ENCODE assay signal across 14 cellular contexts in genomic region chr17:82316651-82317393, GRCh38. TPM values are rescaled to one million over a fixed set of nuclear protein-coding genes. Genes with fewer than 3 reads are reported as not detected.
DNase-seq lines count a peak whose midpoint lies in the region; ATAC-seq lines count a peak whose summit lies in the region.
"Had no signal": no experiment of that assay in that cellular context is flagged by ENCODE, and none has a peak within 500 bp of the region (broad histone marks: within the 10 kb centered on the region; RNA-seq: fewer than 3 reads in every experiment).

No MANE protein-coding gene starts in this region.

- peak; percentile 47 for ATAC-seq in activated CD8-positive, alpha-beta memory T cell treated with anti-CD3 and anti-CD28 coated beads, Interleukin-2, amount 10 ng/mL, durations not matched to agents 7 days and 5 days
- peak; percentile 12 for ATAC-seq in T-helper 17 cell
- ATAC-seq in effector memory CD8-positive, alpha-beta T cell (replicated peaks): peak; percentile 18
- ATAC-seq in GM21367 (IDR thresholded peaks at IDR 0.05; ENCODE audit: unreplicated experiment): no peak

- no peak for DNase-seq in activated CD8-positive, alpha-beta memory T cell treated with anti-CD3 and anti-CD28 coated beads, Interleukin-2, amount 10 ng/mL, durations not matched to agents 7 days and 5 days
- DNase-seq in activated CD8-positive, alpha-beta memory T cell treated with anti-CD3 and anti-CD28 coated beads, Interleukin-2, amount 50 U/mL, for 4 hours: no peak
- DNase-seq in T-helper 17 cell: no peak
- DNase-seq in effector memory CD8-positive, alpha-beta T cell: no peak
- DNase-seq in D341Med (ENCODE audit: low spot score): no peak
- DNase-seq in NCI-H2227 treated with DMSO at 0.1 percent for 48 hours (lab: John Stamatoyannopoulos, UW): no peak
- DNase-seq: head of caudate nucleus, kidney glomerular epithelial cell, NCI-H2171 treated with DMSO at 0.1 percent for 48 hours, testis had no signal

- H3K4me3 Mint-ChIP-seq in activated CD8-positive, alpha-beta memory T cell treated with anti-CD3 and anti-CD28 coated beads, Interleukin-2, amount 10 ng/mL, durations not matched to agents 7 days and 5 days: peak overlapping the region; percentile 93
- peak overlapping the region; percentile 94 for H3K4me3 Mint-ChIP-seq in T-helper 17 cell
- H3K4me3 Mint-ChIP-seq in effector memory CD8-positive, alpha-beta T cell: peak overlapping the region in 1 of 2 donors; percentile 91
- H3K4me3 Mint-ChIP-seq in stimulated activated naive CD8-positive, alpha-beta T cell treated with anti-CD3 and anti-CD28 coated beads, Interleukin-15, Interleukin-2, amounts not matched to agents 100 ng/mL and 50 ng/mL, for 24 hours: no peak overlapping the region

- H3K9me3 Mint-ChIP-seq in activated CD8-positive, alpha-beta memory T cell treated with anti-CD3 and anti-CD28 coated beads, Interleukin-2, amount 10 ng/mL, durations not matched to agents 7 days and 5 days (ENCODE audit: low read depth): no peaks in the 10 kb centered on the region
- H3K9me3 Mint-ChIP-seq in effector memory CD8-positive, alpha-beta T cell: no peaks in the 10 kb centered on the region
- no peaks in the 10 kb centered on the region for H3K9me3 Mint-ChIP-seq in stimulated activated naive CD8-positive, alpha-beta T cell treated with anti-CD3 and anti-CD28 coated beads, Interleukin-15, Interleukin-2, amounts not matched to agents 100 ng/mL and 50 ng/mL, for 24 hours

- CTCF ChIA-PET in activated CD8-positive, alpha-beta memory T cell treated with anti-CD3 and anti-CD28 coated beads, Interleukin-2, amount 10 ng/mL, durations not matched to agents 7 days and 5 days (lab: Charles Lee): interaction anchor here (0.6 to 8.5 kb wide), 15 partner anchors 10 to 279 kb away, joined by 3 to 206 read pairs (median 6); partner anchors contain the start of genes DCXR and SECTM1

- peaks cover 15% of the 10 kb centered on the region for H3K36me3 Mint-ChIP-seq in activated CD8-positive, alpha-beta memory T cell treated with anti-CD3 and anti-CD28 coated beads, Interleukin-2, amount 10 ng/mL, durations not matched to agents 7 days and 5 days
- H3K36me3 Mint-ChIP-seq in T-helper 17 cell (ENCODE audit: low read depth): no peaks in the 10 kb centered on the region
- H3K36me3 Mint-ChIP-seq in effector memory CD8-positive, alpha-beta T cell (ENCODE audit: insufficient read depth): peaks cover 32% of the 10 kb centered on the region
- peaks cover 23% of the 10 kb centered on the region for H3K36me3 Mint-ChIP-seq in stimulated activated naive CD8-positive, alpha-beta T cell treated with anti-CD3 and anti-CD28 coated beads, Interleukin-15, Interleukin-2, amounts not matched to agents 100 ng/mL and 50 ng/mL, for 24 hours (ENCODE audit: low read depth)

- H3K27ac Mint-ChIP-seq in activated CD8-positive, alpha-beta memory T cell treated with anti-CD3 and anti-CD28 coated beads, Interleukin-2, amount 10 ng/mL, durations not matched to agents 7 days and 5 days: peak overlapping the region; percentile 75
- H3K27ac Mint-ChIP-seq in T-helper 17 cell: peak overlapping the region; percentile 84
- H3K27ac Mint-ChIP-seq in effector memory CD8-positive, alpha-beta T cell: no peak overlapping the region
- H3K27ac Mint-ChIP-seq in stimulated activated naive CD8-positive, alpha-beta T cell treated with anti-CD3 and anti-CD28 coated beads, Interleukin-15, Interleukin-2, amounts not matched to agents 100 ng/mL and 50 ng/mL, for 24 hours: peak overlapping the region; percentile 99

- H3K9me3 ChIP-seq in T-helper 17 cell (ENCODE audit: control insufficient read depth, low read length, poor library complexity, severe bottlenecking): no peaks in the 10 kb centered on the region
- H3K9me3 ChIP-seq: testis had no signal

- H3K4me1 Mint-ChIP-seq in activated CD8-positive, alpha-beta memory T cell treated with anti-CD3 and anti-CD28 coated beads, Interleukin-2, amount 10 ng/mL, durations not matched to agents 7 days and 5 days: peaks cover 19% of the 10 kb centered on the region
- H3K4me1 Mint-ChIP-seq in T-helper 17 cell: peaks cover 22% of the 10 kb centered on the region
- H3K4me1 Mint-ChIP-seq in effector memory CD8-positive, alpha-beta T cell (ENCODE audit: low read depth in 2 of 2): peaks cover 15 to 21% of the 10 kb centered on the region in 2 donors
- peaks cover 33% of the 10 kb centered on the region for H3K4me1 Mint-ChIP-seq in stimulated activated naive CD8-positive, alpha-beta T cell treated with anti-CD3 and anti-CD28 coated beads, Interleukin-15, Interleukin-2, amounts not matched to agents 100 ng/mL and 50 ng/mL, for 24 hours (ENCODE audit: low read depth)

- H3K27me3 Mint-ChIP-seq in activated CD8-positive, alpha-beta memory T cell treated with anti-CD3 and anti-CD28 coated beads, Interleukin-2, amount 10 ng/mL, durations not matched to agents 7 days and 5 days: no peaks in the 10 kb centered on the region
- H3K27me3 Mint-ChIP-seq in T-helper 17 cell: no peaks in the 10 kb centered on the region
- H3K27me3 Mint-ChIP-seq in effector memory CD8-positive, alpha-beta T cell: no peaks in the 10 kb centered on the region
- H3K27me3 Mint-ChIP-seq in stimulated activated naive CD8-positive, alpha-beta T cell treated with anti-CD3 and anti-CD28 coated beads, Interleukin-15, Interleukin-2, amounts not matched to agents 100 ng/mL and 50 ng/mL, for 24 hours: no peaks in the 10 kb centered on the region

RNA-seq across cellular contexts. Expression of gene CD7, which starts 0.6 kb away (rescaled TPM):
- total RNA-seq in activated CD8-positive, alpha-beta memory T cell treated with anti-CD3 and anti-CD28 coated beads, Interleukin-2, amount 10 ng/mL, durations not matched to agents 7 days and 5 days: 100 to 1,000 TPM; 307 to 417 TPM
- 100 to 1,000 TPM; 119 to 122 TPM for total RNA-seq in T-helper 17 cell
- total RNA-seq: A673, myocyte had no signal

RNA-seq across cellular contexts. Expression of gene SECTM1, which starts 16.7 kb away (rescaled TPM):
- 1 to 10 TPM in 1 of 2 experiments, under 1 TPM in 1; 0.68 to 2.7 TPM for total RNA-seq in activated CD8-positive, alpha-beta memory T cell treated with anti-CD3 and anti-CD28 coated beads, Interleukin-2, amount 10 ng/mL, durations not matched to agents 7 days and 5 days
- 1 to 10 TPM; 4.4 to 6.0 TPM for total RNA-seq in T-helper 17 cell

RNA-seq across cellular contexts. Expression of gene TEX19, which starts 42.2 kb away (rescaled TPM):
- total RNA-seq in activated CD8-positive, alpha-beta memory T cell treated with anti-CD3 and anti-CD28 coated beads, Interleukin-2, amount 10 ng/mL, durations not matched to agents 7 days and 5 days: under 1 TPM in 1 of 2 experiments, not detected in 1; 0.15 TPM
- total RNA-seq in T-helper 17 cell: not detected

RNA-seq across cellular contexts. Expression of gene CSNK1D, which starts 43.3 kb away (rescaled TPM):
- 100 to 1,000 TPM; 120 to 139 TPM for total RNA-seq in activated CD8-positive, alpha-beta memory T cell treated with anti-CD3 and anti-CD28 coated beads, Interleukin-2, amount 10 ng/mL, durations not matched to agents 7 days and 5 days
- total RNA-seq in T-helper 17 cell: 100 to 1,000 TPM; 218 to 273 TPM

RNA-seq across cellular contexts. Expression of gene UTS2R, which starts 54.7 kb away (rescaled TPM):
- under 1 TPM in 1 of 2 experiments, not detected in 1; 0.16 TPM for total RNA-seq in activated CD8-positive, alpha-beta memory T cell treated with anti-CD3 and anti-CD28 coated beads, Interleukin-2, amount 10 ng/mL, durations not matched to agents 7 days and 5 days
- total RNA-seq in T-helper 17 cell: not detected

Comparison
In these comparisons a context has a peak if more than half of its experiments do, and no peak if none do; other contexts are left out.
1. H3K27ac Mint-ChIP-seq: peak in activated CD8-positive, alpha-beta memory T cell treated with anti-CD3 and anti-CD28 coated beads, Interleukin-2, amount 10 ng/mL, durations not matched to agents 7 days and 5 days (single experiment), T-helper 17 cell (single experiment) and stimulated activated naive CD8-positive, alpha-beta T cell treated with anti-CD3 and anti-CD28 coated beads, Interleukin-15, Interleukin-2, amounts not matched to agents 100 ng/mL and 50 ng/mL, for 24 hours (single experiment); none in effector memory CD8-positive, alpha-beta T cell (0 of 2).